Comparison of ENCODE assay signal across 8 cellular contexts in genomic region chr16:426906-427249, GRCh38. TPM values are rescaled to one million over a fixed set of nuclear protein-coding genes. Genes with fewer than 3 reads are reported as not detected.
DNase-seq lines count a peak whose midpoint lies in the region; ATAC-seq and TF ChIP-seq lines count a peak whose summit lies in the region.

No MANE protein-coding gene starts in this region.

- TF ChIP-seq CTCF in GM12864 (IDR thresholded peaks at IDR 0.05; ENCODE audit: low read depth, low read length, missing control alignments) (no peak), SU-DHL-6 (IDR thresholded peaks at IDR 0.05; ENCODE audit: insufficient read depth, low read length, poor library complexity, severe bottlenecking) (no peak), fibroblast of pulmonary artery (IDR thresholded peaks at IDR 0.05; ENCODE audit: low read length, missing control alignments) (no peak), gastrocnemius medialis (IDR thresholded peaks at IDR 0.05 in 4 of 5, conservative IDR thresholded peaks at IDR 0.05 in 1 of 5) (no peak)

- H4K20me1 ChIP-seq in SU-DHL-6 (ENCODE audit: low read depth, low read length) = peaks cover 3% of the 10 kb centered on the region; the same call in 1 of the 2 replicates

- H3K36me3 ChIP-seq in SU-DHL-6 (ENCODE audit: low read length) = no peaks in the 10 kb centered on the region
- no peaks in the 10 kb centered on the region for H3K36me3 ChIP-seq in gastrocnemius medialis

- TF ChIP-seq POLR2A in gastrocnemius medialis (IDR thresholded peaks at IDR 0.05) = no peak

- H3K4me2 ChIP-seq in SU-DHL-6 (ENCODE audit: low read depth, low read length, poor library complexity, severe bottlenecking) = peak overlapping the region; percentile 65

- DNase-seq in GM12864 (ENCODE audit: low read depth) = no peak
- DNase-seq in fibroblast of pulmonary artery (ENCODE audit: low read depth) = no peak
- DNase-seq in gastrocnemius medialis = peak in 1 of 2 donors; percentile 43
- DNase-seq in HK-2 (ENCODE audit: unreplicated experiment) = no peak
- DNase-seq in T-helper 9 cell = no peak

- H3K9me2 ChIP-seq in SU-DHL-6 (replicated peaks; ENCODE audit: insufficient read depth, low read length) = no peaks in the 10 kb centered on the region

- H3F3A ChIP-seq in SU-DHL-6 (ENCODE audit: insufficient read depth) = 0 out of 2 replicates have a peak, but pooled peaks cover 8% of the 10 kb centered on the region

- no peaks in the 10 kb centered on the region for H3K9me3 ChIP-seq in SU-DHL-6 (ENCODE audit: insufficient read depth, low read length)
- no peaks in the 10 kb centered on the region for H3K9me3 ChIP-seq in gastrocnemius medialis

- intact Hi-C loops in gastrocnemius medialis (cut with DNase I; ENCODE audit: low total_unique reads) = no loop called here

- peaks cover 49 to 53% of the 10 kb centered on the region in 2 donors for H3K4me1 ChIP-seq in gastrocnemius medialis

- H3K27me3 ChIP-seq in SU-DHL-6 (ENCODE audit: low read length) = no peaks in the 10 kb centered on the region
- no peaks in the 10 kb centered on the region for H3K27me3 ChIP-seq in gastrocnemius medialis

- in situ Hi-C loops in gastrocnemius medialis (cut with MboI; ENCODE audit: low sequenced_read_pairs in 4 of 4) = no loop called here

- H3K4me3 ChIP-seq in GM12864 (ENCODE audit: low read depth, low read length) = peak overlapping the region; percentile 93
- peak overlapping the region; percentile 60 for H3K4me3 ChIP-seq in SU-DHL-6 (ENCODE audit: insufficient read depth, low read length, poor library complexity, severe bottlenecking)
- H3K4me3 ChIP-seq in fibroblast of pulmonary artery (replicated peaks; ENCODE audit: low read depth, low read length) = peak overlapping the region; percentile 73
- H3K4me3 ChIP-seq in gastrocnemius medialis = peak overlapping the region; percentile 69 to 76 (median 70)

- no peak overlapping the region for H3K27ac ChIP-seq in SU-DHL-6 (ENCODE audit: low read depth, low read length)
- peak overlapping the region; percentile 79 to 100 (median 89) for H3K27ac ChIP-seq in gastrocnemius medialis

- ATAC-seq in gastrocnemius medialis (no peak), HG02798 (IDR thresholded peaks at IDR 0.05; ENCODE audit: poor library complexity, unreplicated experiment) (no peak), HG02938 (IDR thresholded peaks at IDR 0.05; ENCODE audit: unreplicated experiment) (no peak)

- peaks cover 22% of the 10 kb centered on the region for H3K79me2 ChIP-seq in SU-DHL-6 (ENCODE audit: insufficient read depth, low read length)

- peak overlapping the region; percentile 68 for H3K9ac ChIP-seq in SU-DHL-6 (ENCODE audit: low read length)

- no peak overlapping the region for H2AFZ ChIP-seq in SU-DHL-6 (ENCODE audit: low read depth, low read length, severe bottlenecking)

RNA-seq across cellular contexts. Expression of gene RAB11FIP3, which starts 1.4 kb away (rescaled TPM):
- 10 to 100 TPM; 27.0 to 50.1 (median 34.8) TPM for total RNA-seq in gastrocnemius medialis

RNA-seq across cellular contexts. Expression of gene DECR2, which starts 25.2 kb away (rescaled TPM):
- 10 to 100 TPM; 17.0 to 23.3 (median 18.8) TPM for total RNA-seq in gastrocnemius medialis

RNA-seq across cellular contexts. Expression of gene NME4, which starts 29.9 kb away (rescaled TPM):
- total RNA-seq in gastrocnemius medialis = 10 to 100 TPM; 11.6 to 19.3 (median 16.3) TPM

RNA-seq across cellular contexts. Expression of gene PGAP6, which starts 45.1 kb away (rescaled TPM):
- total RNA-seq in gastrocnemius medialis = 10 to 100 TPM; 31.5 to 63.3 (median 50.8) TPM

RNA-seq across cellular contexts. Expression of gene MRPL28, which starts 56.5 kb away (rescaled TPM):
- 100 to 1,000 TPM in 1 of 4 donors, 10 to 100 TPM in 3; 72.8 to 122 (median 87.4) TPM for total RNA-seq in gastrocnemius medialis
